In the genomic region with DNA sequence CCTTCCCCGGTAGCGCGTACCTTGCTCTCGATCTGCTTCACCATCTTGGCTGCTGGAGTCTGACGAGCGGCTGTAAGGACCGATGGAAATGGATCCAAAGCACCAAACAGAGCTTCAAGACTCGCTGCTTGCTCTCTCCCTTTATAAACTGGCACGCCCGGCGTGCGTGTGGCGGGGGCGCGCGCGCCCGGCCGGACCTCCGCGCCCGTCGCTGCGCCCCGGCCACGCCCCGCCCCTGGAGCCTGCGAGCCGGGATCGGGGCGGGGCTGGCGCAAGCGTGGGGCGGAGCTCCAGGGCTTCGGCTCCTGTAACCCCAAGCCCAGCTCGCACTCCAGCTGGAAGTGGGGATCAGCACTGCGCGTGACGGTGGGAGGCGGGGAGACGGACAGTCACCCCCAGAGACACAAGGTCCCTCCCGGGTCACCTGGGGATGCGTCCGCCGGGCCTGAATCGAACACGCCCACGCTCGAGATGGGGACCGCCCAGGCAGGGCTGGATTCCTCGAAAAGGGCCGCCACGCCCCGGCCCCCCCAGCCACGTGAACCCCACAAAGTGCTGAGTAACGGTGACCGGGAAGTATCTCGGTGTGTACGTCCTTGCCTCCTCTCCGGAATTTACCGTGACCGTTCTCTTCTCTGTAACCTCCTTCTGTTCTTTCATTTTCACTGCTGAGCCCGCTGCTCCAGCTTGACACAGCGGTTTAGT, we compare ENCODE assay signal across 8 cellular contexts. TPM values are rescaled to one million over a fixed set of nuclear protein-coding genes. Genes with fewer than 3 reads are reported as not detected.
DNase-seq lines count a peak whose midpoint lies in the region; ATAC-seq and TF ChIP-seq lines count a peak whose summit lies in the region.

A gene (minus strand): TSS at position 116 of the 705 bp plus-strand sequence. CDS start 72 bp downstream, at position 44.

- DNase-seq in EL, result peak; percentile 91
- peak; percentile 57 for DNase-seq in GOT3 (lab: John Stamatoyannopoulos, UW)
- peak; percentile 89 for DNase-seq in LHCN-M2 (ENCODE audit: low read depth)
- peak; percentile 83 for DNase-seq in activated T-helper 9 cell treated with anti-CD3 and anti-CD28 coated beads, Interleukin-2, amount 50 U/mL, for 16 hours (ENCODE audit: low read depth)
- peak; percentile 91 for DNase-seq in fibroblast of pulmonary artery (ENCODE audit: low read depth)
- DNase-seq in nephron progenitor cell, result peak; percentile 91
- peak; percentile 82 to 86 for DNase-seq in stimulated activated naive CD8-positive, alpha-beta T cell treated with anti-CD3 and anti-CD28 coated beads, Interleukin-15, amount 100 ng/mL, for 72 hours

- peak; percentile 83 for ATAC-seq in stimulated activated naive CD8-positive, alpha-beta T cell treated with anti-CD3 and anti-CD28 coated beads, Interleukin-15, amount 100 ng/mL, for 72 hours

- TF ChIP-seq CTCF in fibroblast of pulmonary artery (IDR thresholded peaks at IDR 0.05; ENCODE audit: low read length, missing control alignments) (no peak), nephron progenitor cell (IDR thresholded peaks at IDR 0.05) (no peak)

- peak within 1 kb of the TSS; percentile 99 for H3K4me3 Mint-ChIP-seq in nephron progenitor cell
- H3K4me3 Mint-ChIP-seq in stimulated activated naive CD8-positive, alpha-beta T cell treated with anti-CD3 and anti-CD28 coated beads, Interleukin-15, amount 100 ng/mL, for 72 hours, result peak within 1 kb of the TSS; percentile 93 to 96

- H3K36me3 Mint-ChIP-seq in nephron progenitor cell (ENCODE audit: low read depth), result peaks cover 16% of the 10 kb centered on the region

- peaks cover 57% of the 10 kb centered on the region for H3K4me1 Mint-ChIP-seq in nephron progenitor cell
- peaks cover 57% of the 10 kb centered on the region for H3K4me1 Mint-ChIP-seq in stimulated activated naive CD8-positive, alpha-beta T cell treated with anti-CD3 and anti-CD28 coated beads, Interleukin-15, amount 100 ng/mL, for 72 hours

- peak within 1 kb of the TSS; percentile 81 for H3K4me3 ChIP-seq in fibroblast of pulmonary artery (replicated peaks; ENCODE audit: low read depth, low read length)

- peak within 1 kb of the TSS; percentile 99 for H3K27ac Mint-ChIP-seq in nephron progenitor cell
- peak within 1 kb of the TSS; percentile 98 to 99 for H3K27ac Mint-ChIP-seq in stimulated activated naive CD8-positive, alpha-beta T cell treated with anti-CD3 and anti-CD28 coated beads, Interleukin-15, amount 100 ng/mL, for 72 hours

- peak; percentile 96 for TF ChIP-seq POLR2A in Raji (IDR thresholded peaks at IDR 0.05; ENCODE audit: insufficient read depth, low read depth, low read length)

- no peaks in the 10 kb centered on the region for H3K9me3 Mint-ChIP-seq in nephron progenitor cell
- no peaks in the 10 kb centered on the region for H3K9me3 Mint-ChIP-seq in stimulated activated naive CD8-positive, alpha-beta T cell treated with anti-CD3 and anti-CD28 coated beads, Interleukin-15, amount 100 ng/mL, for 72 hours

- peaks cover 7% of the 10 kb centered on the region for H3K27me3 Mint-ChIP-seq in nephron progenitor cell (ENCODE audit: low read depth, poor library complexity)
- H3K27me3 Mint-ChIP-seq in stimulated activated naive CD8-positive, alpha-beta T cell treated with anti-CD3 and anti-CD28 coated beads, Interleukin-15, amount 100 ng/mL, for 72 hours, result no peaks in the 10 kb centered on the region

RNA-seq across cellular contexts. Expression of the gene that starts here (rescaled TPM):
- total RNA-seq in LHCN-M2 (2014; rRNA removed), result 243 and 247 TPM in 2 replicates
- polyA plus RNA-seq in LHCN-M2 (2012), result 607 TPM

Comparison
In these comparisons a context has a peak if more than half of its experiments do, and no peak if none do; other contexts are left out.
1. Peak in every context shown above with its lines: DNase-seq, ATAC-seq and H3K4me3 ChIP-seq.